In the genomic region with DNA sequence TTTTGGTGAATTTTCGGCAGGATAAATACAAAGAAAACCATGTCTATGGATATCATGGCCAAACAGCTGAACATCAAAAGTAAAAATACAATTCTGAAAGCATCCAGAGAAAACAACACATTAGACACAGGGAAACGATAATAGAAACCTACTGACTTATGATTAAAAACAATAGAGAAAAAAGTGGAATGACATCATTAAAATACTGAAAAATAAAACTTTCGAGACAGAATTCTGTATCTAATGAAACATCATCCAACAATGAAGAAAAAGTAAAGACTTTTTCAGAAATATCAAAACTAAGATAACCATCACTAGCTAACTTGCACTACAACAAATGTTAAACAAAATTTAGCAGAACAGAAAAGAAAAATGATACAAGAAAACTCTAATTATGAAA, we compare ENCODE assay signal across 28 cellular contexts.
DNase-seq lines count a peak whose midpoint lies in the region; ATAC-seq, FAIRE-seq and TF ChIP-seq lines count a peak whose summit lies in the region.
"Had no signal": no experiment of that assay in that cellular context is flagged by ENCODE, and none has a peak within 500 bp of the region (broad histone marks: within the 10 kb centered on the region; RNA-seq: fewer than 3 reads in every experiment).

No MANE protein-coding gene starts in this region.

- no peak overlapping the region for H3K4me2 ChIP-seq in HepG2 (ENCODE audit: low read depth, low read length)
- H3K4me2 ChIP-seq: BLaER1 had no signal

- ATAC-seq in HepG2 (no peak), right lobe of liver (no peak), GM18907 (IDR thresholded peaks at IDR 0.05; ENCODE audit: unreplicated experiment) (no peak), HG03045 (IDR thresholded peaks at IDR 0.05; ENCODE audit: unreplicated experiment) (no peak)
- peak; percentile 12 for ATAC-seq in activated T-helper 17 cell treated with anti-CD3 and anti-CD28 coated beads, Interleukin-2, amount 50 U/mL, for 72 hours (replicated peaks)
- ATAC-seq: GM12878 had no signal

- no peak for FAIRE-seq in HepG2 (lab: Jason Lieb, UNC)
- FAIRE-seq in endometrium (lab: Jason Lieb, UNC) = peak; percentile 59
- FAIRE-seq: GM12878, GM12892, GM18507, GM19239 had no signal

- no peak overlapping the region for H3K27ac ChIP-seq in HepG2 (ENCODE audit: extremely low read length, insufficient read depth, low read length)
- no peak overlapping the region for H3K27ac ChIP-seq in right lobe of liver
- H3K27ac ChIP-seq: BLaER1 had no signal

- no peaks in the 10 kb centered on the region for H3K27me3 ChIP-seq in HepG2 (ENCODE audit: control insufficient read depth in 1 of 2, insufficient read depth in 2 of 2, low read length in 2 of 2)
- no peaks in the 10 kb centered on the region for H3K27me3 ChIP-seq in right lobe of liver
- H3K27me3 ChIP-seq: BE2C, BLaER1 had no signal

- in situ Hi-C loops in HepG2 (cut with HindIII; ENCODE audit: extremely low pct_ligation_motif_present, low pct_unique_long_range_greater_than_20kb) = no loop called here

- peaks cover 17% of the 10 kb centered on the region for H3K36me3 Mint-ChIP-seq in activated T-helper 17 cell treated with anti-CD3 and anti-CD28 coated beads, Interleukin-2, amount 50 U/mL, for 72 hours (ENCODE audit: low read depth)

- H3K4me3 Mint-ChIP-seq in activated T-helper 17 cell treated with anti-CD3 and anti-CD28 coated beads, Interleukin-2, amount 50 U/mL, for 72 hours = no peak overlapping the region
- H3K4me3 Mint-ChIP-seq: CD14-positive monocyte; CD4-positive, CD25-positive, alpha-beta regulatory T cell; CD8-positive, alpha-beta memory T cell had no signal

- H4K20me1 ChIP-seq in HepG2 (ENCODE audit: insufficient read depth, low read length) = no peaks in the 10 kb centered on the region
- H4K20me1 ChIP-seq: BLaER1 had no signal

- H3K4me1 Mint-ChIP-seq in activated T-helper 17 cell treated with anti-CD3 and anti-CD28 coated beads, Interleukin-2, amount 50 U/mL, for 72 hours = peaks cover 18% of the 10 kb centered on the region
- H3K4me1 Mint-ChIP-seq: CD14-positive monocyte had no signal

- BruUV-seq in HepG2 (replicated peaks; lab: Mats Ljungman, UMichigan) = no TSS peak

- TF ChIP-seq EP300 in HepG2 (IDR thresholded peaks at IDR 0.05; ENCODE audit: low read depth in 2 of 2, low read length in 2 of 2) (no peak), HepG2 (CRISPR knock-in tag; IDR thresholded peaks at IDR 0.05; ENCODE audit: borderline replicate concordance) (no peak)

- CTCF ChIA-PET in HepG2 (lab: Yijun Ruan, JAX; ENCODE audit: low intra/inter-chr PET ratio, low total read pairs) = no interaction called here

- H3K4me1 ChIP-seq in HepG2 (ENCODE audit: insufficient read depth, low read length) = peaks cover 23% of the 10 kb centered on the region
- no peaks in the 10 kb centered on the region for H3K4me1 ChIP-seq in right lobe of liver
- H3K4me1 ChIP-seq: BE2C, BLaER1 had no signal

- H3K27ac Mint-ChIP-seq in activated T-helper 17 cell treated with anti-CD3 and anti-CD28 coated beads, Interleukin-2, amount 50 U/mL, for 72 hours = no peak overlapping the region
- H3K27ac Mint-ChIP-seq: CD14-positive monocyte; CD4-positive, CD25-positive, alpha-beta regulatory T cell; CD8-positive, alpha-beta memory T cell had no signal

- WGBS in HepG2 (ENCODE audit: low lambda C conversion rate) = 92% methylated on average over 3 of the region's 3 CpGs
- 71% methylated on average over 3 of the region's 3 CpGs for WGBS in right lobe of liver (ENCODE audit: insufficient coverage, low coverage, low lambda C conversion rate, missing lambda C conversion rate)

- H3K79me2 ChIP-seq in HepG2 (ENCODE audit: insufficient read depth, low read length) = no peaks in the 10 kb centered on the region

- H3K27me3 Mint-ChIP-seq in activated T-helper 17 cell treated with anti-CD3 and anti-CD28 coated beads, Interleukin-2, amount 50 U/mL, for 72 hours = no peaks in the 10 kb centered on the region
- H3K27me3 Mint-ChIP-seq: CD4-positive, CD25-positive, alpha-beta regulatory T cell; CD8-positive, alpha-beta memory T cell had no signal

- H2AFZ ChIP-seq in HepG2 (ENCODE audit: low read length) = no peak overlapping the region

- TF ChIP-seq CTCF in HepG2 (CRISPR knock-in tag; IDR thresholded peaks at IDR 0.05) = no peak
- no peak for TF ChIP-seq CTCF in right lobe of liver (IDR thresholded peaks at IDR 0.05)

- no peak for DNase-seq in HepG2 (ENCODE audit: low spot score)
- no peak for DNase-seq in right lobe of liver
- no peak for DNase-seq in HPDE6-E6E7 (ENCODE audit: extremely low spot score)
- DNase-seq: 8988T; ACHN; BE2C; C1 segment of cervical spinal cord; CD4-positive, alpha-beta memory T cell; CD4-positive, CD25-positive, alpha-beta regulatory T cell; CD8-positive, alpha-beta memory T cell; COR-L47; DMS 273 treated with DMSO at 0.1 percent for 48 hours; DMS153; DMS53; DMS79; DND-41; EL; GDM1 had no signal

- no peak overlapping the region for H3K9ac ChIP-seq in HepG2 (ENCODE audit: insufficient read depth, low read depth, low read length)
- H3K9ac ChIP-seq: BLaER1 had no signal

- intact Hi-C loops in HepG2 (cut with micrococcal nuclease; ENCODE audit: unreplicated experiment) (no loop called here), right lobe of liver (cut with DNase I) (no loop called here)

- no peak for TF ChIP-seq POLR2A in HepG2 (IDR thresholded peaks at IDR 0.05; ENCODE audit: insufficient read depth in 1 of 2, low read depth in 2 of 2, low read length in 2 of 2)
- TF ChIP-seq POLR2A in right lobe of liver (IDR thresholded peaks at IDR 0.05) = no peak

- peaks cover 17% of the 10 kb centered on the region for H3K9me3 ChIP-seq in HepG2 (ENCODE audit: low read length)
- H3K9me3 ChIP-seq in right lobe of liver = peaks cover 0 to 9% (median 0%) of the 10 kb centered on the region in 4 donors
- H3K9me3 ChIP-seq: BE2C had no signal

- TF ChIP-seq RAD21 in HepG2 (CRISPR knock-in tag; IDR thresholded peaks at IDR 0.05) = no peak

- no peak overlapping the region for H3K4me3 ChIP-seq in HepG2 (replicated peaks in 1 of 3; ENCODE audit: insufficient read depth in 1 of 3, low read depth in 2 of 3, low read length in 3 of 3)
- no peak overlapping the region for H3K4me3 ChIP-seq in right lobe of liver
- H3K4me3 ChIP-seq: BLaER1, GM12878 had no signal

- H3K9me3 Mint-ChIP-seq in activated T-helper 17 cell treated with anti-CD3 and anti-CD28 coated beads, Interleukin-2, amount 50 U/mL, for 72 hours = peaks cover 22% of the 10 kb centered on the region

- no peaks in the 10 kb centered on the region for H3K36me3 ChIP-seq in HepG2 (replicated peaks in 1 of 2; ENCODE audit: control insufficient read depth in 1 of 2, insufficient read depth in 2 of 2, low read length in 2 of 2)
- H3K36me3 ChIP-seq in right lobe of liver = no peaks in the 10 kb centered on the region
- H3K36me3 ChIP-seq: BE2C had no signal

- POLR2A ChIA-PET in HepG2 (lab: Yijun Ruan, JAX) = no interaction called here

TF ChIP-seq in HepG2, 621 proteins besides CTCF, POLR2A, EP300 and RAD21:
- TF ChIP-seq GATAD2A (CRISPR knock-in tag; IDR thresholded peaks at IDR 0.05) (no peak), ATF7 (IDR thresholded peaks at IDR 0.05) (peak; percentile 82), ATF7 (CRISPR knock-in tag; IDR thresholded peaks at IDR 0.05) (no peak)
